Comparison of ENCODE assay signal across 35 cellular contexts in the genomic region with DNA sequence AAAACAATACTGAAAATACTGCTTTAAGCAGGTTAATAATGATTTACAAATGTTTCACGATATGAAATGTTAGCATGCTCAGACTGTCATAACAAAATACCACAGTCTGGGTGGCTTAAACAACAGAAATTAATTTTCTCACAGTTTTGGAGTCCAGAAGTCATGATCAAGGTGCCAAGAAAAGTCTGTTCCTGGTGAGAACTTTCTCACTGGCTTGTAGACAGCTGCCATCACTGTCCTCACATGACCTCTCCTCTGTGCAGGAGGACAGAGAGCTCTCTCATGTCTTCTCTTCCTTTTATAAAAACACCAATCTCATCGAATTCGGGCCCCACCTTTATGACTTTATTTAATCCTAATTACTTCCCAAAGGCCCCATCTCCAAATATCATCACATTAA.
DNase-seq lines count a peak whose midpoint lies in the region; ATAC-seq, FAIRE-seq and TF ChIP-seq lines count a peak whose summit lies in the region.
"Had no signal": no experiment of that assay in that cellular context is flagged by ENCODE, and none has a peak within 500 bp of the region (broad histone marks: within the 10 kb centered on the region; RNA-seq: fewer than 3 reads in every experiment).

No MANE protein-coding gene starts in this region.

- H3K4me1 Mint-ChIP-seq in astrocyte (ENCODE audit: low read depth, unreplicated experiment): no peaks in the 10 kb centered on the region
- H3K4me1 Mint-ChIP-seq: B cell; CD14-positive monocyte; CD4-positive, alpha-beta memory T cell; CD4-positive, CD25-positive, alpha-beta regulatory T cell; CD8-positive, alpha-beta memory T cell had no signal

- no peak overlapping the region for H2AFZ ChIP-seq in astrocyte (ENCODE audit: low read depth, low read length)

- H3K9ac ChIP-seq in astrocyte (ENCODE audit: low read length): no peak overlapping the region
- H3K9ac ChIP-seq in kidney (ENCODE audit: low read length in 2 of 2): no peak overlapping the region
- H3K9ac ChIP-seq: BLaER1; BLaER1 treated with 17β-estradiol and CSF1 and Interleukin-3, amounts not matched to agents 10 nM and 100 nM had no signal

- no peaks in the 10 kb centered on the region for H3K4me1 ChIP-seq in astrocyte (ENCODE audit: insufficient read depth, low read length)
- no peaks in the 10 kb centered on the region for H3K4me1 ChIP-seq in body of pancreas
- no peaks in the 10 kb centered on the region for H3K4me1 ChIP-seq in kidney (ENCODE audit: control insufficient read depth in 1 of 2, insufficient read depth in 1 of 2, low read depth in 1 of 2, low read length in 2 of 2)
- H3K4me1 ChIP-seq: A549; BE2C; BLaER1; BLaER1 treated with 17β-estradiol and CSF1 and Interleukin-3, amounts not matched to agents 10 nM and 100 nM; Caco-2 had no signal

- no peaks in the 10 kb centered on the region for H3K27me3 Mint-ChIP-seq in astrocyte (ENCODE audit: low read depth, unreplicated experiment)
- H3K27me3 Mint-ChIP-seq: B cell; CD4-positive, alpha-beta memory T cell; CD4-positive, alpha-beta T cell; CD8-positive, alpha-beta memory T cell had no signal

- no peaks in the 10 kb centered on the region for H4K20me1 ChIP-seq in astrocyte (ENCODE audit: insufficient read depth, low read length)
- H4K20me1 ChIP-seq: BLaER1; BLaER1 treated with 17β-estradiol and CSF1 and Interleukin-3, amounts not matched to agents 10 nM and 100 nM had no signal

- no peak overlapping the region for H3K27ac Mint-ChIP-seq in astrocyte (ENCODE audit: unreplicated experiment)
- H3K27ac Mint-ChIP-seq: B cell; CD14-positive monocyte; CD4-positive, alpha-beta memory T cell; CD4-positive, alpha-beta T cell; CD4-positive, CD25-positive, alpha-beta regulatory T cell; CD8-positive, alpha-beta memory T cell; CD8-positive, alpha-beta T cell had no signal

- TF ChIP-seq POLR2A in body of pancreas (IDR thresholded peaks at IDR 0.05): no peak

- H3K9me3 ChIP-seq in astrocyte (ENCODE audit: insufficient read depth, low read depth, low read length) (no peaks in the 10 kb centered on the region), body of pancreas (peaks cover 0 to 4% (median 0%) of the 10 kb centered on the region in 3 donors), kidney (ENCODE audit: control insufficient read depth in 1 of 2, low read length in 2 of 2) (no peaks in the 10 kb centered on the region)
- H3K9me3 ChIP-seq: A549, BE2C, BLaER1, Caco-2 had no signal

- H3K27me3 ChIP-seq in astrocyte (ENCODE audit: insufficient read depth, low read length): no peaks in the 10 kb centered on the region
- H3K27me3 ChIP-seq in body of pancreas: no peaks in the 10 kb centered on the region
- H3K27me3 ChIP-seq: BE2C; BLaER1; BLaER1 treated with 17β-estradiol and CSF1 and Interleukin-3, amounts not matched to agents 10 nM and 100 nM had no signal

- no peak overlapping the region for H3K4me3 Mint-ChIP-seq in astrocyte (ENCODE audit: unreplicated experiment)
- H3K4me3 Mint-ChIP-seq: B cell; CD14-positive monocyte; CD4-positive, alpha-beta memory T cell; CD4-positive, alpha-beta T cell; CD4-positive, CD25-positive, alpha-beta regulatory T cell; CD8-positive, alpha-beta memory T cell; CD8-positive, alpha-beta T cell had no signal

- H3K4me2 ChIP-seq in astrocyte (ENCODE audit: low read length): no peak overlapping the region
- H3K4me2 ChIP-seq: A549; BLaER1; BLaER1 treated with 17β-estradiol and CSF1 and Interleukin-3, amounts not matched to agents 10 nM and 100 nM had no signal

- H3K4me3 ChIP-seq in astrocyte (ENCODE audit: insufficient read depth, low read depth, low read length): no peak overlapping the region
- H3K4me3 ChIP-seq in body of pancreas: no peak overlapping the region
- no peak overlapping the region for H3K4me3 ChIP-seq in kidney (ENCODE audit: low read length in 2 of 2)
- H3K4me3 ChIP-seq: A549; BLaER1; BLaER1 treated with 17β-estradiol and CSF1 and Interleukin-3, amounts not matched to agents 10 nM and 100 nM had no signal

- peak; percentile 59 for FAIRE-seq in astrocyte (lab: Jason Lieb, UNC)
- FAIRE-seq in kidney (lab: Jason Lieb, UNC): peak; percentile 25
- FAIRE-seq: A204.1, D721Med had no signal

- H3K27ac ChIP-seq in astrocyte (ENCODE audit: low read depth, low read length) (no peak overlapping the region), body of pancreas (no peak overlapping the region), kidney (ENCODE audit: low read depth in 2 of 2, low read length in 2 of 2) (no peak overlapping the region)
- H3K27ac ChIP-seq: 22Rv1; A549; BLaER1; BLaER1 treated with 17β-estradiol and CSF1 and Interleukin-3, amounts not matched to agents 10 nM and 100 nM; C4-2B had no signal

- no peaks in the 10 kb centered on the region for H3K9me3 Mint-ChIP-seq in astrocyte (ENCODE audit: unreplicated experiment)
- H3K9me3 Mint-ChIP-seq: CD4-positive, alpha-beta T cell; CD8-positive, alpha-beta T cell had no signal

- no peak for TF ChIP-seq CTCF in astrocyte (IDR thresholded peaks at IDR 0.05; ENCODE audit: insufficient read depth, low read depth, low read length)
- no peak for TF ChIP-seq CTCF in body of pancreas (IDR thresholded peaks at IDR 0.05)
- no peak for TF ChIP-seq CTCF in kidney (IDR thresholded peaks at IDR 0.05; ENCODE audit: borderline replicate concordance, extremely low read depth, insufficient read depth)

- no peaks in the 10 kb centered on the region for H3K79me2 ChIP-seq in astrocyte (ENCODE audit: insufficient read depth, low read length)

- 10 to 21% methylated on average over 3 of the region's 3 CpGs for WGBS in body of pancreas, 2 donors

- H3K36me3 Mint-ChIP-seq in astrocyte (ENCODE audit: low read depth, unreplicated experiment): no peaks in the 10 kb centered on the region
- H3K36me3 Mint-ChIP-seq: CD14-positive monocyte; CD4-positive, alpha-beta memory T cell; CD4-positive, CD25-positive, alpha-beta regulatory T cell; CD8-positive, alpha-beta T cell had no signal

- intact Hi-C loops in body of pancreas (cut with DNase I) (no loop called here), kidney (cut with DNase I) (no loop called here)

- DNase-seq in astrocyte (ENCODE audit: low read depth): no peak
- peak in 3 of 4 donors; percentile 15 to 51 (median 20) for DNase-seq in body of pancreas
- DNase-seq in kidney: no peak
- no peak for DNase-seq in NCI-H69 (lab: John Stamatoyannopoulos, UW)
- DNase-seq: 8988T; ACHN; AML-193; BE2C; C1 segment of cervical spinal cord; Caco-2; Calu3; CD4-positive, alpha-beta memory T cell; CD4-positive, alpha-beta T cell; CD4-positive, CD25-positive, alpha-beta regulatory T cell; CD8-positive, alpha-beta memory T cell; CD8-positive, alpha-beta T cell; COR-L47; DMS 273 treated with DMSO at 0.1 percent for 48 hours; DMS153; DMS53; DMS79; DMS79 treated with DMSO at 0.1 percent for 48 hours; DND-41; EL had no signal

- H3K36me3 ChIP-seq in astrocyte (ENCODE audit: insufficient read depth, low read length) (no peaks in the 10 kb centered on the region), body of pancreas (replicated peaks in 1 of 2; ENCODE audit: insufficient read depth in 1 of 2, low read depth in 2 of 2) (no peaks in the 10 kb centered on the region), kidney (ENCODE audit: control insufficient read depth in 1 of 2, insufficient read depth in 2 of 2, low read length in 2 of 2) (no peaks in the 10 kb centered on the region)
- H3K36me3 ChIP-seq: BE2C; BLaER1; BLaER1 treated with 17β-estradiol and CSF1 and Interleukin-3, amounts not matched to agents 10 nM and 100 nM had no signal

- ATAC-seq in body of pancreas (peak; percentile 64), HG03139 (IDR thresholded peaks at IDR 0.05; ENCODE audit: unreplicated experiment) (no peak), HG02642 (IDR thresholded peaks at IDR 0.05; ENCODE audit: poor library complexity, unreplicated experiment) (no peak)
- ATAC-seq: A549; CD8-positive, alpha-beta T cell had no signal

Comparison
In these comparisons a context has a peak if more than half of its experiments do, and no peak if none do; other contexts are left out.
1. DNase-seq: peak in body of pancreas (3 of 4); none in astrocyte (single experiment), kidney (single experiment) and NCI-H69 (single experiment).